Comparison of ENCODE assay signal across 1 cellular context in the genomic region with DNA sequence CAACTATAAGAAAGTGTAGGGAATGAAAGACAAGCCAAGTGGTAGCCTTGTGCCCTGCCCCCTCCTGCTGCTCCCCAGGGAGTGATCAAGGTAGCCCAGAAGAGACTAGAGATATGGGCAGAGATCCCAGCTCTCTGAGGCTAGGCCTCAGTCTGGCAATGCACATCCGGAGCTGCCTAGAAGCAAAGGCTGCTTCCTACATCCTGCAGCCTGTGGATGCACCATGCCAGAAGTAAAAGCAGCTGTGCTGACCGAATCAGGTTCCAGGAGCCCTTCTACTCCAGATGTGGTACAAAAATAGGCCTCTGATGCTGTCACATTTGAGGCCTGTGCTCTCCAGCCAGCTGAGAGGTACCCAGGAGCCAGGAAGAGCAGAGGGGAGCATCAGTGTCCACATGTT.
TF ChIP-seq lines count a peak whose summit lies in the region.

No MANE protein-coding gene starts in this region.

TF ChIP-seq in IMR-90, 13 proteins besides CTCF, POLR2A, EP300 and RAD21:
- TF ChIP-seq CHD1 (IDR thresholded peaks at IDR 0.05; ENCODE audit: low read depth, low read length) (no peak), MXI1 (IDR thresholded peaks at IDR 0.05; ENCODE audit: borderline replicate concordance, low read depth, low read length) (no peak)
- TF ChIP-seq, protein P1, sequence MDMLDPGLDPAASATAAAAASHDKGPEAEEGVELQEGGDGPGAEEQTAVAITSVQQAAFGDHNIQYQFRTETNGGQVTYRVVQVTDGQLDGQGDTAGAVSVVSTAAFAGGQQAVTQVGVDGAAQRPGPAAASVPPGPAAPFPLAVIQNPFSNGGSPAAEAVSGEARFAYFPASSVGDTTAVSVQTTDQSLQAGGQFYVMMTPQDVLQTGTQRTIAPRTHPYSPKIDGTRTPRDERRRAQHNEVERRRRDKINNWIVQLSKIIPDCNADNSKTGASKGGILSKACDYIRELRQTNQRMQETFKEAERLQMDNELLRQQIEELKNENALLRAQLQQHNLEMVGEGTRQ (IDR thresholded peaks at IDR 0.05; ENCODE audit: low read depth, low read length) = no peak
- TF ChIP-seq, protein P2, sequence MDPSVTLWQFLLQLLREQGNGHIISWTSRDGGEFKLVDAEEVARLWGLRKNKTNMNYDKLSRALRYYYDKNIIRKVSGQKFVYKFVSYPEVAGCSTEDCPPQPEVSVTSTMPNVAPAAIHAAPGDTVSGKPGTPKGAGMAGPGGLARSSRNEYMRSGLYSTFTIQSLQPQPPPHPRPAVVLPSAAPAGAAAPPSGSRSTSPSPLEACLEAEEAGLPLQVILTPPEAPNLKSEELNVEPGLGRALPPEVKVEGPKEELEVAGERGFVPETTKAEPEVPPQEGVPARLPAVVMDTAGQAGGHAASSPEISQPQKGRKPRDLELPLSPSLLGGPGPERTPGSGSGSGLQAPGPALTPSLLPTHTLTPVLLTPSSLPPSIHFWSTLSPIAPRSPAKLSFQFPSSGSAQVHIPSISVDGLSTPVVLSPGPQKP (IDR thresholded peaks at IDR 0.05; ENCODE audit: borderline replicate concordance, low read depth, low read length) = no peak
